In genomic region chr12:85835810-85836715, GRCh38 we compare ENCODE assay signal across 9 cellular contexts. TPM values are rescaled to one million over a fixed set of nuclear protein-coding genes. Genes with fewer than 3 reads are reported as not detected.
DNase-seq lines count a peak whose midpoint lies in the region; ATAC-seq and TF ChIP-seq lines count a peak whose summit lies in the region.
"Had no signal": no experiment of that assay in that cellular context is flagged by ENCODE, and none has a peak within 500 bp of the region (broad histone marks: within the 10 kb centered on the region; RNA-seq: fewer than 3 reads in every experiment).

RASSF9 (minus strand) TSS chr12:85836409; CDS start chr12:85836201, 208 bp downstream.

- no peaks in the 10 kb centered on the region for H3K9me2 ChIP-seq in OCI-LY7 (ENCODE audit: insufficient read depth, low read length)

- H3K36me3 ChIP-seq in IMR-90 (ENCODE audit: control insufficient read depth, insufficient read depth, low read length) (no peaks in the 10 kb centered on the region), lower lobe of right lung (no peaks in the 10 kb centered on the region), upper lobe of right lung (no peaks in the 10 kb centered on the region), OCI-LY7 (ENCODE audit: insufficient read depth, low read length) (no peaks in the 10 kb centered on the region)

- H4K5ac ChIP-seq in IMR-90 (ENCODE audit: low read depth, low read length): no peak within 1 kb of the TSS

- no peak within 1 kb of the TSS for H2AK9ac ChIP-seq in IMR-90 (replicated peaks; ENCODE audit: low read depth, low read length, poor library complexity)

- in situ Hi-C loops in IMR-90 (cut with MboI; ENCODE audit: low sequenced_read_pairs): no loop called here

- no peak for TF ChIP-seq RAD21 in IMR-90 (IDR thresholded peaks at IDR 0.05; ENCODE audit: low read length)

- no peak within 1 kb of the TSS for H3K27ac ChIP-seq in IMR-90 (ENCODE audit: insufficient read depth, low read length)
- peak within 1 kb of the TSS; percentile 72 for H3K27ac ChIP-seq in lower lobe of right lung
- H3K27ac ChIP-seq in upper lobe of right lung: peak within 1 kb of the TSS; percentile 84
- H3K27ac ChIP-seq in OCI-LY7 (ENCODE audit: low read depth, low read length, poor library complexity, severe bottlenecking): no peak within 1 kb of the TSS

- H3K9me1 ChIP-seq in IMR-90 (ENCODE audit: insufficient read depth, low read length): no peaks in the 10 kb centered on the region

- POLR2A ChIA-PET in IMR-90 (lab: Charles Lee; ENCODE audit: unreplicated experiment) (no interaction called here), OCI-LY7 (lab: Charles Lee) (no interaction called here)

- peak within 1 kb of the TSS; percentile 20; the same call in 1 of the 2 replicates for H3K4me2 ChIP-seq in IMR-90 (ENCODE audit: low read depth, low read length)
- no peak within 1 kb of the TSS for H3K4me2 ChIP-seq in OCI-LY7 (ENCODE audit: low read length)

- no peak for TF ChIP-seq POLR2A in IMR-90 (IDR thresholded peaks at IDR 0.05; ENCODE audit: low read depth, low read length)

- H3K4me3 ChIP-seq in IMR-90 (ENCODE audit: insufficient read depth, low read depth, low read length) (no peak within 1 kb of the TSS), lower lobe of right lung (peak within 1 kb of the TSS; percentile 55), upper lobe of right lung (peak within 1 kb of the TSS; percentile 59), OCI-LY7 (ENCODE audit: low read depth, low read length, poor library complexity, severe bottlenecking) (no peak within 1 kb of the TSS)

- no peak within 1 kb of the TSS for H2BK15ac ChIP-seq in IMR-90 (ENCODE audit: low read depth, low read length)

- H4K20me1 ChIP-seq in IMR-90 (ENCODE audit: insufficient read depth, low read length) (no peaks in the 10 kb centered on the region), OCI-LY7 (ENCODE audit: insufficient read depth, low read length) (no peaks in the 10 kb centered on the region)

- H2BK20ac ChIP-seq in IMR-90 (ENCODE audit: low read depth, low read length): no peak within 1 kb of the TSS

- no peak within 1 kb of the TSS for H3K56ac ChIP-seq in IMR-90 (ENCODE audit: extremely low read depth, insufficient read depth, low read length)

- TF ChIP-seq CTCF in IMR-90 (conservative IDR thresholded peaks at IDR 0.05; ENCODE audit: low read depth, low read length): no peak
- TF ChIP-seq CTCF in lower lobe of right lung (IDR thresholded peaks at IDR 0.05): no peak
- TF ChIP-seq CTCF in upper lobe of right lung (IDR thresholded peaks at IDR 0.05): no peak
- TF ChIP-seq CTCF in OCI-LY7 (conservative IDR thresholded peaks at IDR 0.05; ENCODE audit: low read length): no peak

- H3K23ac ChIP-seq in IMR-90 (ENCODE audit: low read depth, low read length): no peak within 1 kb of the TSS

- ATAC-seq in IMR-90 (ENCODE audit: low read depth): peak; percentile 44; the same call in 1 of the 2 replicates
- peak; percentile 87 to 89 for ATAC-seq in lower lobe of right lung
- ATAC-seq in upper lobe of right lung: peak; percentile 92
- ATAC-seq: stimulated activated naive CD8-positive, alpha-beta T cell treated with anti-CD3 and anti-CD28 coated beads, Interleukin-15, amount 100 ng/mL, for 72 hours had no signal

- intact Hi-C loops in IMR-90 (cut with micrococcal nuclease): no loop called here
- intact Hi-C loops in lower lobe of right lung (cut with DNase I): no loop called here
- intact Hi-C loops in upper lobe of right lung (cut with DNase I): no loop called here
- intact Hi-C loops in OCI-LY7 (cut with micrococcal nuclease; ENCODE audit: unreplicated experiment): no loop called here

- H3K9ac ChIP-seq in IMR-90 (ENCODE audit: low read depth, low read length): no peak within 1 kb of the TSS

- H4K8ac ChIP-seq in IMR-90 (ENCODE audit: low read depth in 2 of 2, low read length in 2 of 2): no peak within 1 kb of the TSS

- H3K79me1 ChIP-seq in IMR-90 (ENCODE audit: low read depth in 1 of 2, low read length in 2 of 2): no peaks in the 10 kb centered on the region

- H2BK120ac ChIP-seq in IMR-90 (ENCODE audit: low read depth, low read length): no peak within 1 kb of the TSS

- H2AFZ ChIP-seq in IMR-90 (replicated peaks; ENCODE audit: low read length, poor library complexity): peak within 1 kb of the TSS; percentile 79
- no peak within 1 kb of the TSS for H2AFZ ChIP-seq in OCI-LY7 (ENCODE audit: low read length)

- CTCF ChIA-PET in IMR-90 (lab: Yijun Ruan, JAX): no interaction called here
- CTCF ChIA-PET in OCI-LY7 (lab: Charles Lee; ENCODE audit: unreplicated experiment): no interaction called here

- no TSS peak for BruUV-seq in IMR-90 (replicated peaks; lab: Mats Ljungman, UMichigan)
- no TSS peak for BruUV-seq in OCI-LY7 (replicated peaks; lab: Mats Ljungman, UMichigan)

- no peaks in the 10 kb centered on the region for H3K79me2 ChIP-seq in OCI-LY7 (ENCODE audit: insufficient read depth, low read depth, low read length)

- H4K91ac ChIP-seq in IMR-90 (ENCODE audit: insufficient read depth, low read depth, low read length): no peak within 1 kb of the TSS

- no peak within 1 kb of the TSS for H2AK5ac ChIP-seq in IMR-90 (ENCODE audit: low read depth, low read length)

- H2BK5ac ChIP-seq in IMR-90 (ENCODE audit: low read depth, low read length, poor library complexity, severe bottlenecking): no peak within 1 kb of the TSS

- dilution Hi-C loops in IMR-90 (cut with HindIII; ENCODE audit: low sequenced_read_pairs, unreplicated experiment): no loop called here

- H3K14ac ChIP-seq in IMR-90 (replicated peaks; ENCODE audit: low read depth, low read length): no peak within 1 kb of the TSS

- H3K4me1 ChIP-seq in IMR-90 (ENCODE audit: control insufficient read depth, insufficient read depth, low read length): no peaks in the 10 kb centered on the region
- H3K4me1 ChIP-seq in lower lobe of right lung: peaks cover 7% of the 10 kb centered on the region
- H3K4me1 ChIP-seq in upper lobe of right lung: no peaks in the 10 kb centered on the region
- no peaks in the 10 kb centered on the region for H3K4me1 ChIP-seq in OCI-LY7 (ENCODE audit: insufficient read depth, low read length, poor library complexity, severe bottlenecking)

- H3K27me3 ChIP-seq in IMR-90 (ENCODE audit: control insufficient read depth, insufficient read depth, low read length) (no peaks in the 10 kb centered on the region), lower lobe of right lung (ENCODE audit: low read depth) (no peaks in the 10 kb centered on the region), upper lobe of right lung (no peaks in the 10 kb centered on the region)

- no peak within 1 kb of the TSS for H3K4ac ChIP-seq in IMR-90 (ENCODE audit: low read depth, low read length)

- no peak within 1 kb of the TSS for H3K18ac ChIP-seq in IMR-90 (ENCODE audit: low read depth, low read length)

- DNase-seq in IMR-90: peak; percentile 43
- peak; percentile 48 for DNase-seq in dermis blood vessel endothelial cell
- DNase-seq in lower lobe of right lung: peak; percentile 77
- DNase-seq in upper lobe of right lung: peak; percentile 76
- DNase-seq in SKM-1 (lab: John Stamatoyannopoulos, UW; ENCODE audit: unreplicated experiment): no peak
- no peak for DNase-seq in stimulated activated CD4-positive, alpha-beta T cell treated with anti-CD3 and anti-CD28 coated beads, Interleukin-12 subunit alpha, Interleukin-12 subunit beta, amount 100 ng/mL, for 4 hours
- no peak for DNase-seq in OCI-LY7 (ENCODE audit: low spot score)
- no peak for DNase-seq in activated CD4-positive, alpha-beta T cell treated with anti-CD3 and anti-CD28 coated beads, Interleukin-2, amount 50 U/mL, for 1 hour
- DNase-seq: stimulated activated naive CD8-positive, alpha-beta T cell treated with anti-CD3 and anti-CD28 coated beads, Interleukin-15, amount 100 ng/mL, for 72 hours had no signal

- no peaks in the 10 kb centered on the region for H3K9me3 ChIP-seq in IMR-90 (ENCODE audit: control insufficient read depth, insufficient read depth, low read length)
- no peaks in the 10 kb centered on the region for H3K9me3 ChIP-seq in lower lobe of right lung
- H3K9me3 ChIP-seq in upper lobe of right lung: no peaks in the 10 kb centered on the region
- H3K9me3 ChIP-seq in OCI-LY7 (ENCODE audit: low read length): no peaks in the 10 kb centered on the region

- WGBS in IMR-90 (ENCODE audit: extremely low coverage in 2 of 2, insufficient read length in 1 of 2), 2 experiments: 10% methylated on average over 2 of the region's 14 CpGs; no CpG with 5 or more reads in 1 of the 2 experiments

TF ChIP-seq in IMR-90, 13 proteins besides CTCF, POLR2A, EP300 and RAD21:
- no peak for TF ChIP-seq NFE2L2 (IDR thresholded peaks at IDR 0.05; ENCODE audit: low read depth, low read length)
- peak; percentile 64 for TF ChIP-seq CEBPB (IDR thresholded peaks at IDR 0.05; ENCODE audit: low read depth, low read length)
TF ChIP-seq in IMR-90: peak in this region for 1.

RNA-seq across cellular contexts. Expression of gene RASSF9, which starts in this region (rescaled TPM):
- total RNA-seq in IMR-90 (2012; rRNA removed) (0.18 and 0.28 TPM in 2 replicates), dermis blood vessel endothelial cell (7.7 and 13.4 TPM in 2 replicates), lower lobe of right lung (11.0 TPM), upper lobe of right lung (7.9 TPM), OCI-LY7 (2022) (not detected in 2 replicates)
- 0.07 and 0.09 TPM in 2 replicates for polyA plus RNA-seq in IMR-90 (2012; rRNA removed)
- 0.02 and 0.03 TPM in 2 replicates for polyA plus RNA-seq in IMR-90 (2012; cell fraction: cytosol; rRNA removed)
- 0.01 and 0.05 TPM in 2 replicates for polyA plus RNA-seq in IMR-90 (2012; cell fraction: nucleus; rRNA removed; ENCODE audit: low replicate concordance)
- total RNA-seq in OCI-LY7 (2014; rRNA removed; shearing (Covaris generic)): not detected in 2 replicates

Comparison
In these comparisons a context has a peak if more than half of its experiments do, and no peak if none do; other contexts are left out.
1. Peak in DNase-seq, ATAC-seq and H3K4me2 ChIP-seq in IMR-90; RNA of the gene not detected or under 1 TPM.
2. DNase-seq: peak in dermis blood vessel endothelial cell (single experiment), lower lobe of right lung (single experiment) and upper lobe of right lung (single experiment); none in SKM-1 (single experiment), stimulated activated CD4-positive, alpha-beta T cell treated with anti-CD3 and anti-CD28 coated beads, Interleukin-12 subunit alpha, Interleukin-12 subunit beta, amount 100 ng/mL, for 4 hours (single experiment), OCI-LY7 (single experiment) and activated CD4-positive, alpha-beta T cell treated with anti-CD3 and anti-CD28 coated beads, Interleukin-2, amount 50 U/mL, for 1 hour (single experiment).
3. H3K27ac ChIP-seq: peak in lower lobe of right lung (single experiment) and upper lobe of right lung (single experiment); none in IMR-90 (single experiment) and OCI-LY7 (single experiment).
4. H3K4me3 ChIP-seq: peak in lower lobe of right lung (single experiment) and upper lobe of right lung (single experiment); none in IMR-90 (single experiment) and OCI-LY7 (single experiment).
5. Peak in every context shown above with its lines, with median percentiles within 50 percentile points of each other: ATAC-seq.